In genomic region chrX:17544831-17545230, GRCh38 we compare ENCODE assay signal across 27 cellular contexts.
DNase-seq lines count a peak whose midpoint lies in the region; ATAC-seq, FAIRE-seq and TF ChIP-seq lines count a peak whose summit lies in the region.
"Had no signal": no experiment of that assay in that cellular context is flagged by ENCODE, and none has a peak within 500 bp of the region (broad histone marks: within the 10 kb centered on the region; RNA-seq: fewer than 3 reads in every experiment).

No MANE protein-coding gene starts in this region.

- no peak overlapping the region for H3K4ac ChIP-seq in H1 (replicated peaks; ENCODE audit: insufficient read length, low read depth, low read length)

- POLR2A ChIA-PET in H1 (lab: Charles Lee; ENCODE audit: partially characterized antibody) (no interaction called here), SK-N-SH (lab: Yijun Ruan, JAX) (no interaction called here)
- POLR2A ChIA-PET in activated CD4-positive, alpha-beta T cell treated with anti-CD3 and anti-CD28 coated beads, Interleukin-2, amount 10 ng/mL, durations not matched to agents 7 days and 5 days (lab: Charles Lee) = no interaction called here

- peaks cover 11% of the 10 kb centered on the region for H3K4me1 Mint-ChIP-seq in activated CD4-positive, alpha-beta T cell treated with anti-CD3 and anti-CD28 coated beads, Interleukin-2, amount 10 ng/mL, durations not matched to agents 7 days and 5 days

- H3K4me2 ChIP-seq in H1 (ENCODE audit: insufficient read depth in 1 of 2, low read depth in 2 of 2, low read length in 2 of 2) (no peak overlapping the region), SK-N-SH (no peak overlapping the region)
- H3K4me2 ChIP-seq: A549 had no signal

- TF ChIP-seq RAD21 in H1 (IDR thresholded peaks at IDR 0.05 in 1 of 2, conservative IDR thresholded peaks at IDR 0.05 in 1 of 2; ENCODE audit: low read depth in 2 of 2, low read length in 2 of 2) = no peak
- no peak for TF ChIP-seq RAD21 in SK-N-SH (IDR thresholded peaks at IDR 0.05; ENCODE audit: low read length)

- H3K36me3 Mint-ChIP-seq in activated CD4-positive, alpha-beta T cell treated with anti-CD3 and anti-CD28 coated beads, Interleukin-2, amount 10 ng/mL, durations not matched to agents 7 days and 5 days (ENCODE audit: low read depth) = no peaks in the 10 kb centered on the region

- no peak overlapping the region for H3K56ac ChIP-seq in H1 (replicated peaks; ENCODE audit: insufficient read length, low read depth, low read length)

- peak; percentile 70 for ATAC-seq in left colon
- ATAC-seq: A549, GM12878, Panc1 had no signal

- H3K4me1 ChIP-seq in H1 (replicated peaks in 1 of 4; ENCODE audit: control insufficient read depth in 3 of 4, insufficient read depth in 4 of 4, low read length in 3 of 4) (peaks cover 0 to 18% (median 10%) of the 10 kb centered on the region in 4 experiments; a peak in 5 of 7 replicates), SK-N-SH (ENCODE audit: control insufficient read depth in 1 of 2, insufficient read depth in 2 of 2, low read depth in 1 of 2, low read length in 1 of 2) (peaks cover 17 to 20% of the 10 kb centered on the region in 2 experiments; a peak in 3 of 4 replicates)

- no peak overlapping the region for H3K9ac ChIP-seq in H1 (replicated peaks in 1 of 4; ENCODE audit: extremely low read depth in 1 of 4, low read depth in 3 of 4, low read length in 3 of 4)
- H3K9ac ChIP-seq in SK-N-SH = no peak overlapping the region
- H3K9ac ChIP-seq: BLaER1 treated with 17β-estradiol and CSF1 and Interleukin-3, amounts not matched to agents 10 nM and 100 nM had no signal

- H3K9me3 Mint-ChIP-seq in activated CD4-positive, alpha-beta T cell treated with anti-CD3 and anti-CD28 coated beads, Interleukin-2, amount 10 ng/mL, durations not matched to agents 7 days and 5 days = no peaks in the 10 kb centered on the region
- H3K9me3 Mint-ChIP-seq: CD4-positive, alpha-beta T cell had no signal

- 76% methylated on average over 2 of the region's 2 CpGs; no CpG with 5 or more reads in 1 of the 2 experiments for WGBS in H1 (ENCODE audit: extremely low coverage in 1 of 2, insufficient coverage in 1 of 2, insufficient read length in 1 of 2, insufficient replicate concordance in 2 of 2, low coverage in 1 of 2, low lambda C conversion rate in 2 of 2, missing lambda C conversion rate in 1 of 2), 2 experiments
- WGBS in SK-N-SH (ENCODE audit: low lambda C conversion rate) = 48% methylated on average over 2 of the region's 2 CpGs

- no peak overlapping the region for H2AK5ac ChIP-seq in H1 (ENCODE audit: low read depth, low read length)

- no peak overlapping the region for H4K5ac ChIP-seq in H1 (ENCODE audit: insufficient read length, low read depth, low read length)

- no peak overlapping the region for H4K8ac ChIP-seq in H1 (ENCODE audit: extremely low read depth, insufficient read depth, low read length)

- TF ChIP-seq POLR2A in H1 (IDR thresholded peaks at IDR 0.05; ENCODE audit: control extremely low read depth in 1 of 2, low read depth in 2 of 2, low read length in 2 of 2) = no peak

- CTCF ChIA-PET in H1 (lab: Charles Lee; ENCODE audit: partially characterized antibody) (interaction anchor here (1.0 to 1.3 kb wide), 2 partner anchors 9 to 37 kb away, joined by 3 read pairs; no protein-coding TSS in a partner anchor), SK-N-SH (lab: Yijun Ruan, JAX) (interaction anchor here (1.4 to 2.6 kb wide), 2 partner anchors 10 to 47 kb away, joined by 3 to 13 read pairs; no protein-coding TSS in a partner anchor)
- CTCF ChIA-PET in activated CD4-positive, alpha-beta T cell treated with anti-CD3 and anti-CD28 coated beads, Interleukin-2, amount 10 ng/mL, durations not matched to agents 7 days and 5 days (lab: Charles Lee) = no interaction called here

- TF ChIP-seq CTCF in H1 (IDR thresholded peaks at IDR 0.05; ENCODE audit: control extremely low read depth in 1 of 3, insufficient read depth in 1 of 3, low read depth in 1 of 3, low read length in 3 of 3) = no peak
- TF ChIP-seq CTCF in SK-N-SH (IDR thresholded peaks at IDR 0.05) = no peak

- no peak overlapping the region for H2BK5ac ChIP-seq in H1 (ENCODE audit: low read depth, low read length)

- no peak overlapping the region for H3K18ac ChIP-seq in H1 (ENCODE audit: extremely low read depth, low read length)

- peak; percentile 28 for FAIRE-seq in H1 (lab: Jason Lieb, UNC)
- FAIRE-seq: A549, GM12878 had no signal

- no peak for TF ChIP-seq EP300 in H1 (IDR thresholded peaks at IDR 0.05; ENCODE audit: borderline replicate concordance in 1 of 2, low read depth in 2 of 2, low read length in 2 of 2)
- TF ChIP-seq EP300 in SK-N-SH (IDR thresholded peaks at IDR 0.05; ENCODE audit: borderline replicate concordance in 1 of 2, low read depth in 1 of 2, low read length in 1 of 2) = no peak

- H3K9me2 ChIP-seq in SK-N-SH = no peaks in the 10 kb centered on the region

- no peaks in the 10 kb centered on the region for H3K79me1 ChIP-seq in H1 (ENCODE audit: low read depth, low read length)

- H3K14ac ChIP-seq in H1 (ENCODE audit: insufficient read length) = no peak overlapping the region

- H4K20me1 ChIP-seq in H1 (replicated peaks in 1 of 2; ENCODE audit: control insufficient read depth in 1 of 2, insufficient read depth in 2 of 2, low read length in 2 of 2) (no peaks in the 10 kb centered on the region), SK-N-SH (ENCODE audit: insufficient read depth) (no peaks in the 10 kb centered on the region)

- no peaks in the 10 kb centered on the region for H3K36me3 ChIP-seq in H1 (ENCODE audit: control insufficient read depth in 2 of 4, insufficient read depth in 4 of 4, low read length in 3 of 4)
- H3K36me3 ChIP-seq in SK-N-SH (replicated peaks in 1 of 2; ENCODE audit: control insufficient read depth in 1 of 2, insufficient read depth in 2 of 2, low read length in 1 of 2) = no peaks in the 10 kb centered on the region
- H3K36me3 ChIP-seq: BLaER1 treated with 17β-estradiol and CSF1 and Interleukin-3, amounts not matched to agents 10 nM and 100 nM had no signal

- no peak overlapping the region for H2BK15ac ChIP-seq in H1 (ENCODE audit: low read length)

- no peaks in the 10 kb centered on the region for H3F3A ChIP-seq in SK-N-SH (replicated peaks; ENCODE audit: insufficient read depth)

- H3K79me2 ChIP-seq in H1 (ENCODE audit: control insufficient read depth in 1 of 2, insufficient read depth in 2 of 2, low read length in 2 of 2) = no peaks in the 10 kb centered on the region
- no peaks in the 10 kb centered on the region for H3K79me2 ChIP-seq in SK-N-SH (ENCODE audit: insufficient read depth)

- no peak overlapping the region for H2BK20ac ChIP-seq in H1 (ENCODE audit: low read length)

- H3K27me3 Mint-ChIP-seq in activated CD4-positive, alpha-beta T cell treated with anti-CD3 and anti-CD28 coated beads, Interleukin-2, amount 10 ng/mL, durations not matched to agents 7 days and 5 days = no peaks in the 10 kb centered on the region
- H3K27me3 Mint-ChIP-seq: CD4-positive, alpha-beta T cell had no signal

- H3K27me3 ChIP-seq in H1 (replicated peaks in 1 of 4; ENCODE audit: control insufficient read depth in 3 of 4, extremely low read depth in 1 of 4, insufficient read depth in 3 of 4, low read length in 3 of 4) = no peaks in the 10 kb centered on the region
- H3K27me3 ChIP-seq in SK-N-SH (ENCODE audit: insufficient read depth) = no peaks in the 10 kb centered on the region; the same call in 1 of the 2 replicates

- no peaks in the 10 kb centered on the region for H3K23me2 ChIP-seq in H1 (ENCODE audit: low read depth, low read length)

- no peak overlapping the region for H4K91ac ChIP-seq in H1 (replicated peaks; ENCODE audit: insufficient read length, low read length)

- H3K4me3 Mint-ChIP-seq in activated CD4-positive, alpha-beta T cell treated with anti-CD3 and anti-CD28 coated beads, Interleukin-2, amount 10 ng/mL, durations not matched to agents 7 days and 5 days = no peak overlapping the region
- H3K4me3 Mint-ChIP-seq: CD4-positive, alpha-beta T cell had no signal

- no peak overlapping the region for H3K23ac ChIP-seq in H1 (ENCODE audit: insufficient read length)

- H3K27ac Mint-ChIP-seq in activated CD4-positive, alpha-beta T cell treated with anti-CD3 and anti-CD28 coated beads, Interleukin-2, amount 10 ng/mL, durations not matched to agents 7 days and 5 days = no peak overlapping the region
- H3K27ac Mint-ChIP-seq: CD4-positive, alpha-beta T cell had no signal

- DNase-seq in NCI-H69 (lab: John Stamatoyannopoulos, UW) (peak; percentile 10), H1 (ENCODE audit: low read depth in 1 of 2, low spot score in 2 of 2) (no peak), left colon (no peak), mucosa of gallbladder (ENCODE audit: low spot score) (peak; percentile 25), NOMO-1 (lab: John Stamatoyannopoulos, UW; ENCODE audit: unreplicated experiment in 2 of 2) (no peak), SK-N-SH (no peak), NCI-H1930 (lab: John Stamatoyannopoulos, UW) (no peak)
- DNase-seq in activated CD4-positive, alpha-beta T cell treated with anti-CD3 and anti-CD28 coated beads, Interleukin-2, amount 10 ng/mL, durations not matched to agents 7 days and 5 days = no peak
- DNase-seq: AML-193; CD4-positive, alpha-beta T cell; DMS79; EL; GDM1; GOT3; HCEC 1CT; Karpas-422; NCI-H1092; NCI-H1417 treated with DMSO at 0.1 percent for 48 hours; NCI-H2029; NCI-H446; NCI-H524 treated with DMSO at 0.1 percent for 48 hours; SIG-M5 had no signal

- H2AFZ ChIP-seq in H1 (ENCODE audit: low read length) = no peak overlapping the region
- H2AFZ ChIP-seq in SK-N-SH (ENCODE audit: low read depth) = no peak overlapping the region

- H3K27ac ChIP-seq in H1 (ENCODE audit: low read depth, low read length) (no peak overlapping the region), SK-N-SH (ENCODE audit: low read depth in 2 of 2, low read length in 1 of 2) (no peak overlapping the region)
- H3K27ac ChIP-seq: BLaER1 treated with 17β-estradiol and CSF1 and Interleukin-3, amounts not matched to agents 10 nM and 100 nM; SK-N-MC had no signal

- H3K4me3 ChIP-seq in H1 (ENCODE audit: extremely low read depth in 1 of 4, insufficient read depth in 2 of 4, low read depth in 3 of 4, low read length in 4 of 4) (no peak overlapping the region), SK-N-SH (ENCODE audit: low read depth in 2 of 2, low read length in 1 of 2) (no peak overlapping the region)
- H3K4me3 ChIP-seq: A549; BLaER1 treated with 17β-estradiol and CSF1 and Interleukin-3, amounts not matched to agents 10 nM and 100 nM; GM12878; SK-N-MC had no signal

- no peak overlapping the region for H2BK120ac ChIP-seq in H1 (replicated peaks; ENCODE audit: low read depth, low read length)

- no peaks in the 10 kb centered on the region for H3K9me3 ChIP-seq in H1 (ENCODE audit: insufficient read depth in 2 of 2, low read depth in 1 of 2, low read length in 1 of 2)
- H3K9me3 ChIP-seq in SK-N-SH = no peaks in the 10 kb centered on the region
- H3K9me3 ChIP-seq: A549 had no signal

- no peak overlapping the region for H2BK12ac ChIP-seq in H1 (ENCODE audit: low read depth, low read length)

- intact Hi-C loops in left colon (cut with DNase I, micrococcal nuclease) = no loop called here

TF ChIP-seq in H1, 55 proteins besides CTCF, POLR2A, EP300 and RAD21 (continues in another document):
- TF ChIP-seq GTF2F1 (IDR thresholded peaks at IDR 0.05; ENCODE audit: borderline replicate concordance, low read depth, low read length) = no peak
- no peak for TF ChIP-seq CEBPB (IDR thresholded peaks at IDR 0.05; ENCODE audit: low read depth, low read length)

TF ChIP-seq in SK-N-SH, 30 proteins besides CTCF, POLR2A, EP300 and RAD21 (continues in another document):
- no peak for TF ChIP-seq MXI1 (IDR thresholded peaks at IDR 0.05; ENCODE audit: low read depth, low read length)
- no peak for TF ChIP-seq NRF1 (IDR thresholded peaks at IDR 0.05; ENCODE audit: low read depth, low read length)

Comparison
In these comparisons a context has a peak if more than half of its experiments do, and no peak if none do; other contexts are left out.
1. DNase-seq: peak in NCI-H69 (single experiment) and mucosa of gallbladder (single experiment); none in H1 (0 of 2), left colon (0 of 2), NOMO-1 (0 of 2), activated CD4-positive, alpha-beta T cell treated with anti-CD3 and anti-CD28 coated beads, Interleukin-2, amount 10 ng/mL, durations not matched to agents 7 days and 5 days (single experiment), SK-N-SH (single experiment) and NCI-H1930 (0 of 2).